In genomic region chr6:15246217-15247211, GRCh38 we compare ENCODE assay signal across 1 cellular context.
TF ChIP-seq lines count a peak whose summit lies in the region.

No MANE protein-coding gene starts in this region.

TF ChIP-seq in K562, 482 proteins besides CTCF, POLR2A, EP300 and RAD21 (continued from another document and continues in another):
- TF ChIP-seq, protein P1, sequence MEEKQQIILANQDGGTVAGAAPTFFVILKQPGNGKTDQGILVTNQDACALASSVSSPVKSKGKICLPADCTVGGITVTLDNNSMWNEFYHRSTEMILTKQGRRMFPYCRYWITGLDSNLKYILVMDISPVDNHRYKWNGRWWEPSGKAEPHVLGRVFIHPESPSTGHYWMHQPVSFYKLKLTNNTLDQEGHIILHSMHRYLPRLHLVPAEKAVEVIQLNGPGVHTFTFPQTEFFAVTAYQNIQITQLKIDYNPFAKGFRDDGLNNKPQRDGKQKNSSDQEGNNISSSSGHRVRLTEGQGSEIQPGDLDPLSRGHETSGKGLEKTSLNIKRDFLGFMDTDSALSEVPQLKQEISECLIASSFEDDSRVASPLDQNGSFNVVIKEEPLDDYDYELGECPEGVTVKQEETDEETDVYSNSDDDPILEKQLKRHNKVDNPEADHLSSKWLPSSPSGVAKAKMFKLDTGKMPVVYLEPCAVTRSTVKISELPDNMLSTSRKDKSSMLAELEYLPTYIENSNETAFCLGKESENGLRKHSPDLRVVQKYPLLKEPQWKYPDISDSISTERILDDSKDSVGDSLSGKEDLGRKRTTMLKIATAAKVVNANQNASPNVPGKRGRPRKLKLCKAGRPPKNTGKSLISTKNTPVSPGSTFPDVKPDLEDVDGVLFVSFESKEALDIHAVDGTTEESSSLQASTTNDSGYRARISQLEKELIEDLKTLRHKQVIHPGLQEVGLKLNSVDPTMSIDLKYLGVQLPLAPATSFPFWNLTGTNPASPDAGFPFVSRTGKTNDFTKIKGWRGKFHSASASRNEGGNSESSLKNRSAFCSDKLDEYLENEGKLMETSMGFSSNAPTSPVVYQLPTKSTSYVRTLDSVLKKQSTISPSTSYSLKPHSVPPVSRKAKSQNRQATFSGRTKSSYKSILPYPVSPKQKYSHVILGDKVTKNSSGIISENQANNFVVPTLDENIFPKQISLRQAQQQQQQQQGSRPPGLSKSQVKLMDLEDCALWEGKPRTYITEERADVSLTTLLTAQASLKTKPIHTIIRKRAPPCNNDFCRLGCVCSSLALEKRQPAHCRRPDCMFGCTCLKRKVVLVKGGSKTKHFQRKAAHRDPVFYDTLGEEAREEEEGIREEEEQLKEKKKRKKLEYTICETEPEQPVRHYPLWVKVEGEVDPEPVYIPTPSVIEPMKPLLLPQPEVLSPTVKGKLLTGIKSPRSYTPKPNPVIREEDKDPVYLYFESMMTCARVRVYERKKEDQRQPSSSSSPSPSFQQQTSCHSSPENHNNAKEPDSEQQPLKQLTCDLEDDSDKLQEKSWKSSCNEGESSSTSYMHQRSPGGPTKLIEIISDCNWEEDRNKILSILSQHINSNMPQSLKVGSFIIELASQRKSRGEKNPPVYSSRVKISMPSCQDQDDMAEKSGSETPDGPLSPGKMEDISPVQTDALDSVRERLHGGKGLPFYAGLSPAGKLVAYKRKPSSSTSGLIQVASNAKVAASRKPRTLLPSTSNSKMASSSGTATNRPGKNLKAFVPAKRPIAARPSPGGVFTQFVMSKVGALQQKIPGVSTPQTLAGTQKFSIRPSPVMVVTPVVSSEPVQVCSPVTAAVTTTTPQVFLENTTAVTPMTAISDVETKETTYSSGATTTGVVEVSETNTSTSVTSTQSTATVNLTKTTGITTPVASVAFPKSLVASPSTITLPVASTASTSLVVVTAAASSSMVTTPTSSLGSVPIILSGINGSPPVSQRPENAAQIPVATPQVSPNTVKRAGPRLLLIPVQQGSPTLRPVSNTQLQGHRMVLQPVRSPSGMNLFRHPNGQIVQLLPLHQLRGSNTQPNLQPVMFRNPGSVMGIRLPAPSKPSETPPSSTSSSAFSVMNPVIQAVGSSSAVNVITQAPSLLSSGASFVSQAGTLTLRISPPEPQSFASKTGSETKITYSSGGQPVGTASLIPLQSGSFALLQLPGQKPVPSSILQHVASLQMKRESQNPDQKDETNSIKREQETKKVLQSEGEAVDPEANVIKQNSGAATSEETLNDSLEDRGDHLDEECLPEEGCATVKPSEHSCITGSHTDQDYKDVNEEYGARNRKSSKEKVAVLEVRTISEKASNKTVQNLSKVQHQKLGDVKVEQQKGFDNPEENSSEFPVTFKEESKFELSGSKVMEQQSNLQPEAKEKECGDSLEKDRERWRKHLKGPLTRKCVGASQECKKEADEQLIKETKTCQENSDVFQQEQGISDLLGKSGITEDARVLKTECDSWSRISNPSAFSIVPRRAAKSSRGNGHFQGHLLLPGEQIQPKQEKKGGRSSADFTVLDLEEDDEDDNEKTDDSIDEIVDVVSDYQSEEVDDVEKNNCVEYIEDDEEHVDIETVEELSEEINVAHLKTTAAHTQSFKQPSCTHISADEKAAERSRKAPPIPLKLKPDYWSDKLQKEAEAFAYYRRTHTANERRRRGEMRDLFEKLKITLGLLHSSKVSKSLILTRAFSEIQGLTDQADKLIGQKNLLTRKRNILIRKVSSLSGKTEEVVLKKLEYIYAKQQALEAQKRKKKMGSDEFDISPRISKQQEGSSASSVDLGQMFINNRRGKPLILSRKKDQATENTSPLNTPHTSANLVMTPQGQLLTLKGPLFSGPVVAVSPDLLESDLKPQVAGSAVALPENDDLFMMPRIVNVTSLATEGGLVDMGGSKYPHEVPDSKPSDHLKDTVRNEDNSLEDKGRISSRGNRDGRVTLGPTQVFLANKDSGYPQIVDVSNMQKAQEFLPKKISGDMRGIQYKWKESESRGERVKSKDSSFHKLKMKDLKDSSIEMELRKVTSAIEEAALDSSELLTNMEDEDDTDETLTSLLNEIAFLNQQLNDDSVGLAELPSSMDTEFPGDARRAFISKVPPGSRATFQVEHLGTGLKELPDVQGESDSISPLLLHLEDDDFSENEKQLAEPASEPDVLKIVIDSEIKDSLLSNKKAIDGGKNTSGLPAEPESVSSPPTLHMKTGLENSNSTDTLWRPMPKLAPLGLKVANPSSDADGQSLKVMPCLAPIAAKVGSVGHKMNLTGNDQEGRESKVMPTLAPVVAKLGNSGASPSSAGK (IDR thresholded peaks at IDR 0.05), result no peak
- TF ChIP-seq, protein P2, sequence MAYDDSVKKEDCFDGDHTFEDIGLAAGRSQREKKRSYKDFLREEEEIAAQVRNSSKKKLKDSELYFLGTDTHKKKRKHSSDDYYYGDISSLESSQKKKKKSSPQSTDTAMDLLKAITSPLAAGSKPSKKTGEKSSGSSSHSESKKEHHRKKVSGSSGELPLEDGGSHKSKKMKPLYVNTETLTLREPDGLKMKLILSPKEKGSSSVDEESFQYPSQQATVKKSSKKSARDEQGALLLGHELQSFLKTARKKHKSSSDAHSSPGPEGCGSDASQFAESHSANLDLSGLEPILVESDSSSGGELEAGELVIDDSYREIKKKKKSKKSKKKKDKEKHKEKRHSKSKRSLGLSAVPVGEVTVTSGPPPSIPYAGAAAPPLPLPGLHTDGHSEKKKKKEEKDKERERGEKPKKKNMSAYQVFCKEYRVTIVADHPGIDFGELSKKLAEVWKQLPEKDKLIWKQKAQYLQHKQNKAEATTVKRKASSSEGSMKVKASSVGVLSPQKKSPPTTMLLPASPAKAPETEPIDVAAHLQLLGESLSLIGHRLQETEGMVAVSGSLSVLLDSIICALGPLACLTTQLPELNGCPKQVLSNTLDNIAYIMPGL (CRISPR knock-in tag; IDR thresholded peaks at IDR 0.05), result no peak
- TF ChIP-seq NR0B1 (IDR thresholded peaks at IDR 0.05; ENCODE audit: partially characterized antibody) (no peak), SNIP1 (IDR thresholded peaks at IDR 0.05; ENCODE audit: low read depth) (no peak), SP2 (IDR thresholded peaks at IDR 0.05; ENCODE audit: extremely low read depth, low read depth, low read length, poor library complexity, severe bottlenecking) (no peak), ARID3B (CRISPR knock-in tag; IDR thresholded peaks at IDR 0.05; ENCODE audit: borderline replicate concordance) (no peak), JUND (IDR thresholded peaks at IDR 0.05; ENCODE audit: borderline replicate concordance, low read depth, low read length) (no peak), JUND (tag; IDR thresholded peaks at IDR 0.05; ENCODE audit: borderline replicate concordance, low read depth, low read length) (no peak), ZBTB7A (IDR thresholded peaks at IDR 0.05; ENCODE audit: borderline replicate concordance, control insufficient read depth, low read depth, low read length) (no peak), ZNF707 (CRISPR knock-in tag; conservative IDR thresholded peaks at IDR 0.05) (no peak), PPARD (CRISPR knock-in tag; IDR thresholded peaks at IDR 0.05) (no peak), ZNF699 (CRISPR knock-in tag; IDR thresholded peaks at IDR 0.05; ENCODE audit: insufficient replicate concordance) (no peak), CHD2 (IDR thresholded peaks at IDR 0.05; ENCODE audit: low read depth, low read length) (no peak), ERF (CRISPR knock-in tag; IDR thresholded peaks at IDR 0.05) (no peak), MAFG (tag; conservative IDR thresholded peaks at IDR 0.05) (no peak), MXI1 (IDR thresholded peaks at IDR 0.05; ENCODE audit: low read depth, low read length) (no peak), STAT5A (IDR thresholded peaks at IDR 0.05; ENCODE audit: borderline replicate concordance, low read length) (no peak), EGR1 (conservative IDR thresholded peaks at IDR 0.05) (no peak), ZNF395 (CRISPR knock-in tag; IDR thresholded peaks at IDR 0.05) (no peak; the same call in 1 of the 2 replicates), TBL1XR1 (IDR thresholded peaks at IDR 0.05; ENCODE audit: low read length in 2 of 2) (no peak; a peak in 1 of 4 replicates), NCOA6 (IDR thresholded peaks at IDR 0.05) (no peak; the same call in 1 of the 2 replicates), U2AF2 (optimal IDR thresholded peaks at IDR 0.05; ENCODE audit: low read depth, low read length) (no peak), ZFP1 (CRISPR knock-in tag; IDR thresholded peaks at IDR 0.05) (no peak), FOXJ2 (tag; IDR thresholded peaks at IDR 0.05) (no peak), ZBTB17 (CRISPR knock-in tag; IDR thresholded peaks at IDR 0.05) (no peak), ZNF717 (CRISPR knock-in tag; IDR thresholded peaks at IDR 0.05) (no peak)
- TF ChIP-seq, protein P3, sequence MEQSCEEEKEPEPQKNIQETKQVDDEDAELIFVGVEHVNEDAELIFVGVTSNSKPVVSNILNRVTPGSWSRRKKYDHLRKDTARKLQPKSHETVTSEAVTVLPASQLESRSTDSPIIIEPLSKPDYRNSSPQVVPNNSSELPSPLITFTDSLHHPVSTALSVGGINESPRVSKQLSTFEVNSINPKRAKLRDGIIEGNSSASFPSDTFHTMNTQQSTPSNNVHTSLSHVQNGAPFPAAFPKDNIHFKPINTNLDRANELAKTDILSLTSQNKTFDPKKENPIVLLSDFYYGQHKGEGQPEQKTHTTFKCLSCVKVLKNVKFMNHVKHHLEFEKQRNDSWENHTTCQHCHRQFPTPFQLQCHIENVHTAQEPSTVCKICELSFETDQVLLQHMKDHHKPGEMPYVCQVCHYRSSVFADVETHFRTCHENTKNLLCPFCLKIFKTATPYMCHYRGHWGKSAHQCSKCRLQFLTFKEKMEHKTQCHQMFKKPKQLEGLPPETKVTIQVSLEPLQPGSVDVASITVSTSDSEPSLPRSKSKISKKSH (CRISPR knock-in tag; IDR thresholded peaks at IDR 0.05), result no peak
- TF ChIP-seq, protein P4, sequence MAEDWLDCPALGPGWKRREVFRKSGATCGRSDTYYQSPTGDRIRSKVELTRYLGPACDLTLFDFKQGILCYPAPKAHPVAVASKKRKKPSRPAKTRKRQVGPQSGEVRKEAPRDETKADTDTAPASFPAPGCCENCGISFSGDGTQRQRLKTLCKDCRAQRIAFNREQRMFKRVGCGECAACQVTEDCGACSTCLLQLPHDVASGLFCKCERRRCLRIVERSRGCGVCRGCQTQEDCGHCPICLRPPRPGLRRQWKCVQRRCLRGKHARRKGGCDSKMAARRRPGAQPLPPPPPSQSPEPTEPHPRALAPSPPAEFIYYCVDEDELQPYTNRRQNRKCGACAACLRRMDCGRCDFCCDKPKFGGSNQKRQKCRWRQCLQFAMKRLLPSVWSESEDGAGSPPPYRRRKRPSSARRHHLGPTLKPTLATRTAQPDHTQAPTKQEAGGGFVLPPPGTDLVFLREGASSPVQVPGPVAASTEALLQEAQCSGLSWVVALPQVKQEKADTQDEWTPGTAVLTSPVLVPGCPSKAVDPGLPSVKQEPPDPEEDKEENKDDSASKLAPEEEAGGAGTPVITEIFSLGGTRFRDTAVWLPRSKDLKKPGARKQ (CRISPR knock-in tag; IDR thresholded peaks at IDR 0.05), result no peak
- TF ChIP-seq, protein P5, sequence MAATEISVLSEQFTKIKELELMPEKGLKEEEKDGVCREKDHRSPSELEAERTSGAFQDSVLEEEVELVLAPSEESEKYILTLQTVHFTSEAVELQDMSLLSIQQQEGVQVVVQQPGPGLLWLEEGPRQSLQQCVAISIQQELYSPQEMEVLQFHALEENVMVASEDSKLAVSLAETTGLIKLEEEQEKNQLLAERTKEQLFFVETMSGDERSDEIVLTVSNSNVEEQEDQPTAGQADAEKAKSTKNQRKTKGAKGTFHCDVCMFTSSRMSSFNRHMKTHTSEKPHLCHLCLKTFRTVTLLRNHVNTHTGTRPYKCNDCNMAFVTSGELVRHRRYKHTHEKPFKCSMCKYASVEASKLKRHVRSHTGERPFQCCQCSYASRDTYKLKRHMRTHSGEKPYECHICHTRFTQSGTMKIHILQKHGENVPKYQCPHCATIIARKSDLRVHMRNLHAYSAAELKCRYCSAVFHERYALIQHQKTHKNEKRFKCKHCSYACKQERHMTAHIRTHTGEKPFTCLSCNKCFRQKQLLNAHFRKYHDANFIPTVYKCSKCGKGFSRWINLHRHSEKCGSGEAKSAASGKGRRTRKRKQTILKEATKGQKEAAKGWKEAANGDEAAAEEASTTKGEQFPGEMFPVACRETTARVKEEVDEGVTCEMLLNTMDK (IDR thresholded peaks at IDR 0.05; ENCODE audit: borderline replicate concordance, insufficient read depth, low read depth, low read length, poor library complexity, severe bottlenecking), result no peak
